4 cellular contexts compared by ENCODE assay signal in the genomic region with DNA sequence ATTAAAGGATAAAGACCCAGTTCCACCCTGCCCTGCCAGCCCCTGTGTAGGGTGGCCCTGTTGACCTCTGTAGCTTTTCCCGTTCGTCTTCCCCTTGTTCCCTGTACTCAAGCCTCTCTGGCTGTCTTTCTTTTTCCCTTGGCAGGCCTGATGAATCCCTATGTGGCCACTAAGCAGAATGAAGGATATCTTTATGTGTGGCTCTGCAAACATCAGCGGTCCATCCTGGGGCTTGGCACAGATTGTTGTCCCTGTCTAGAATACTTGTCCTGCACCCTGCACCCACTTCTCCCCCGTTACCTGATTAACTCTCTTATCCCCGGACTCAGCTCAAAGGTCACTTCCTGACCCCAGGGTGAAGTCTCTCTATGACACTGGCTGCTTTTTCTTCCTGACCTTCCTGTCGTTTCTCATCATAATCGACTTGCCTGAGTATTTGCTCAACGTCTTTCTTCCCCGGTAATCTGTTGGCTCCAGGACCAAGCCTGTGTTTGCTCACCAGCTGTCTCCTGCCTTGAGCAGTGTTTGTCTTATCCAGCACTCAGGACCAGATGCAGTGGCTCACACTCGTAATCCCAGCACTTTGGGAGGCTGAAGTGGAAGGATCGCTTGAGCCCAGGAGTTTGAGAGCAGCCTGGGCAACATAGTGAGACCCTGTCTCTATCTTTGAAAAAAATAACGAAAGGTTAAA. TPM values are rescaled to one million over a fixed set of nuclear protein-coding genes. Genes with fewer than 3 reads are reported as not detected.
"Had no signal": no experiment of that assay in that cellular context is flagged by ENCODE, and none has a peak within 500 bp of the region (broad histone marks: within the 10 kb centered on the region; RNA-seq: fewer than 3 reads in every experiment).

No MANE protein-coding gene starts in this region.

RNA-seq across cellular contexts. Expression of gene RSPH10B2, which starts 9.3 kb away (rescaled TPM):
- total RNA-seq: activated naive CD4-positive, alpha-beta T cell treated with anti-CD3 and anti-CD28 coated beads for 36 hours; activated T-helper 2 cell treated with anti-CD3 and anti-CD28 coated beads, Interferon-gamma antibody, Interleukin-2, Interleukin-4, amounts not matched to agents 10 μg/mL and 5 μg/mL and 100 μg/mL, durations not matched to agents 14 hours and 24 hours and 36 hours; bronchial epithelial cell; foreskin keratinocyte had no signal
- polyA plus RNA-seq: foreskin keratinocyte had no signal
